1 cellular context compared by ENCODE assay signal in the genomic region with DNA sequence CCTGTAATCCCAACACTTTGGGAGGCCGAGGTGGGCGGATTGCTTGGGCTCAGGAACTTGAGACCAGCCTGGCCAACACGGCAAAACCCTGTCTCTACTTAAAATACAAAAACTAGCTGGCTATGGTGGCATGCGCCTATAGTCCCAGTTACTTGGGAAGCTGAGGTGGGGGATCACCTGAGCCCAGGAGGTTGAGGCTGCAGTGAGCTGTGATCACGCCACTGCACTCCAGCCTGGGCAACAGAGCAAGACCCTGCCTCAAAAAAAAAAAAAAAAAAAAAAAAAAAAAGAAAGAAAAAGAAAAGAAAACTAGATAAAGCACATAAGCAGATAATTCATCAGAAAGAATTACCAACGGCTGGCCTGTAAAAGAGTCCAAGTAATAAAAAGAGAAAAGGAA. TPM values are rescaled to one million over a fixed set of nuclear protein-coding genes. Genes with fewer than 3 reads are reported as not detected.
"Had no signal": no experiment of that assay in that cellular context is flagged by ENCODE, and none has a peak within 500 bp of the region (broad histone marks: within the 10 kb centered on the region; RNA-seq: fewer than 3 reads in every experiment).

No MANE protein-coding gene starts in this region.

RNA-seq across cellular contexts. Expression of gene ASPRV1, which starts 39.1 kb away (rescaled TPM):
- total RNA-seq: NCI-H460 had no signal
